In the genomic region with DNA sequence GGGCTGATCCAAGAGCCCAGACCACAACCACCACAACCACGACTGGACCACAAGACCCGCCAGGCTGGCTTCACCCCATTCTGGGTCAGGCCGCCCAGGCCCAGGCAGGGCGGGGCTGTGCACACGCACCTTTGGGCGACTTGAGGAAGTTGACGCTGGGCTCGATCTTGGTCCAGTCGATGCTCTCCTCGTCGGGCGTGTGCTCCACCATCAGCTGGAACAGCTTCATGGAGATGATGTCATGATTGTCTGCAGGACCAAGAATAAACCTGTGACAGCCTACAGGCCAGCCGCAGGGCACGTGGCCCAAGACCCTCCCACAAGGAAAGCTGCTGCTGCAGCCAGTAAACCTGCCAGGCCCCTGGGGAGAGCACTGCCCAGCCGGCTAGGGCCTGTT, we compare ENCODE assay signal across 21 cellular contexts. TPM values are rescaled to one million over a fixed set of nuclear protein-coding genes. Genes with fewer than 3 reads are reported as not detected.
DNase-seq lines count a peak whose midpoint lies in the region; ATAC-seq and TF ChIP-seq lines count a peak whose summit lies in the region.
"Had no signal": no experiment of that assay in that cellular context is flagged by ENCODE, and none has a peak within 500 bp of the region (broad histone marks: within the 10 kb centered on the region; RNA-seq: fewer than 3 reads in every experiment).

No MANE protein-coding gene starts in this region.

- peak in 5 of 8 donors; percentile 32 to 67 (median 63) for ATAC-seq in heart right ventricle
- no peak for ATAC-seq in Right ventricle myocardium superior (ENCODE audit: poor library complexity)
- peak; percentile 49 for ATAC-seq in left ventricle myocardium superior
- ATAC-seq in psoas muscle = peak; percentile 28 to 76 (median 60)
- ATAC-seq in HG03095 (IDR thresholded peaks at IDR 0.05; ENCODE audit: unreplicated experiment) = no peak
- ATAC-seq: PC-3 had no signal

- no peaks in the 10 kb centered on the region for H3F3A ChIP-seq in neural progenitor cell (ENCODE audit: low read depth)

- intact Hi-C loops in heart right ventricle (cut with DNase I) = no loop called here
- intact Hi-C loops in Right ventricle myocardium superior (cut with DNase I) = no loop called here
- intact Hi-C loops in left ventricle myocardium superior (cut with micrococcal nuclease) = no loop called here
- intact Hi-C loops in psoas muscle (cut with DNase I) = no loop called here

- H3K36me3 ChIP-seq in heart right ventricle = peaks cover 0 to 100% (median 32%) of the 10 kb centered on the region in 9 donors
- peaks cover 6 to 91% of the 10 kb centered on the region in 2 donors for H3K36me3 ChIP-seq in psoas muscle (ENCODE audit: insufficient read depth in 1 of 2, low read depth in 1 of 2)
- H3K36me3 ChIP-seq in neural progenitor cell = no peaks in the 10 kb centered on the region

- H3K4me1 Mint-ChIP-seq in neural progenitor cell = no peaks in the 10 kb centered on the region
- H3K4me1 Mint-ChIP-seq in HFFc6 (ENCODE audit: low read depth) = no peaks in the 10 kb centered on the region

- no peak overlapping the region for H3K4me3 ChIP-seq in heart right ventricle
- no peak overlapping the region for H3K4me3 ChIP-seq in psoas muscle
- H3K4me3 ChIP-seq in neural progenitor cell = no peak overlapping the region
- H3K4me3 ChIP-seq: MG63, SJCRH30 had no signal

- H3K9me3 Mint-ChIP-seq in neural progenitor cell (no peaks in the 10 kb centered on the region), HFFc6 (no peaks in the 10 kb centered on the region)
- H3K9me3 Mint-ChIP-seq: CD8-positive, alpha-beta memory T cell; IgD-negative memory B cell had no signal

- H3K79me2 ChIP-seq in neural progenitor cell (ENCODE audit: low read depth) = no peaks in the 10 kb centered on the region

- no peak overlapping the region for H2AFZ ChIP-seq in neural progenitor cell (replicated peaks)

- peaks cover 5 to 33% (median 19%) of the 10 kb centered on the region in 9 donors for H3K4me1 ChIP-seq in heart right ventricle
- H3K4me1 ChIP-seq in psoas muscle = peaks cover 8% of the 10 kb centered on the region
- no peaks in the 10 kb centered on the region for H3K4me1 ChIP-seq in neural progenitor cell
- H3K4me1 ChIP-seq: SJCRH30 had no signal

- H3K27me3 Mint-ChIP-seq in neural progenitor cell (ENCODE audit: insufficient read depth, low read depth) = peaks cover 7% of the 10 kb centered on the region
- H3K27me3 Mint-ChIP-seq in HFFc6 (ENCODE audit: insufficient read depth) = no peaks in the 10 kb centered on the region
- H3K27me3 Mint-ChIP-seq: CD8-positive, alpha-beta memory T cell; IgD-negative memory B cell had no signal

- no peak overlapping the region for H3K4me2 ChIP-seq in neural progenitor cell

- DNase-seq in heart right ventricle (no peak), Right ventricle myocardium superior (no peak), left ventricle myocardium superior (no peak), psoas muscle (no peak), neural progenitor cell (ENCODE audit: low spot score) (no peak), HFFc6 (no peak)
- DNase-seq: C1 segment of cervical spinal cord; CD8-positive, alpha-beta memory T cell; DMS79; Kasumi-1; MG63; NCI-H1092; NCI-H1436 treated with DMSO at 0.1 percent for 48 hours; NCI-H2029; NCI-H2171; NCI-H526; PC-3; RPMI8226; SJCRH30 had no signal

- H3K27me3 ChIP-seq in heart right ventricle (no peaks in the 10 kb centered on the region), psoas muscle (ENCODE audit: insufficient read depth in 3 of 3, low read length in 2 of 3) (no peaks in the 10 kb centered on the region), neural progenitor cell (no peaks in the 10 kb centered on the region)
- H3K27me3 ChIP-seq: MG63, SJCRH30 had no signal

- H4K20me1 ChIP-seq in neural progenitor cell (ENCODE audit: low read depth) = peaks cover 4% of the 10 kb centered on the region

- H3K9me3 ChIP-seq in heart right ventricle (no peaks in the 10 kb centered on the region), psoas muscle (no peaks in the 10 kb centered on the region), neural progenitor cell (ENCODE audit: low read depth) (no peaks in the 10 kb centered on the region)
- H3K9me3 ChIP-seq: MG63, SJCRH30 had no signal

- no peak overlapping the region for H3K27ac Mint-ChIP-seq in neural progenitor cell
- no peak overlapping the region for H3K27ac Mint-ChIP-seq in HFFc6

- TF ChIP-seq CTCF in heart right ventricle (IDR thresholded peaks at IDR 0.05) (no peak), psoas muscle (IDR thresholded peaks at IDR 0.05) (no peak), neural progenitor cell (IDR thresholded peaks at IDR 0.05) (no peak), HFFc6 (IDR thresholded peaks at IDR 0.05) (no peak)

- peaks cover 16% of the 10 kb centered on the region for H3K36me3 Mint-ChIP-seq in neural progenitor cell
- peaks cover 8% of the 10 kb centered on the region; the same call in 1 of the 2 replicates for H3K36me3 Mint-ChIP-seq in HFFc6 (ENCODE audit: low read depth)

- peak overlapping the region in 2 of 10 donors; percentile 58 to 68 for H3K27ac ChIP-seq in heart right ventricle
- H3K27ac ChIP-seq in psoas muscle = no peak overlapping the region
- no peak overlapping the region for H3K27ac ChIP-seq in neural progenitor cell
- H3K27ac ChIP-seq: SJCRH30 had no signal

- H3K4me3 Mint-ChIP-seq in neural progenitor cell (no peak overlapping the region), HFFc6 (no peak overlapping the region)
- H3K4me3 Mint-ChIP-seq: CD8-positive, alpha-beta memory T cell had no signal

- WGBS in heart right ventricle, 2 donors = 76 to 78% methylated on average over 15 of the region's 15 CpGs
- 65 to 73% (median 70%) methylated on average over 15 of the region's 15 CpGs for WGBS in psoas muscle, 3 donors

- no peak overlapping the region for H3K9ac ChIP-seq in neural progenitor cell

RNA-seq across cellular contexts. Expression of a gene that starts 17.3 kb away (rescaled TPM):
- 100 to 1,000 TPM in 1 of 10 donors, 10 to 100 TPM in 9; 46.3 to 111 (median 56.3) TPM for total RNA-seq in heart right ventricle
- polyA plus RNA-seq in heart right ventricle = 100 to 1,000 TPM in 1 of 2 donors, 10 to 100 TPM in 1; 47.4 to 215 TPM
- 56.8 TPM for total RNA-seq in Right ventricle myocardium superior
- total RNA-seq in left ventricle myocardium superior = 61.2 TPM
- 10 to 100 TPM; 28.7 to 55.8 (median 43.1) TPM for total RNA-seq in psoas muscle
- polyA plus RNA-seq in psoas muscle = 100 to 1,000 TPM; 103 to 193 (median 162) TPM
- 96.5 and 116 TPM in 2 replicates for total RNA-seq in neural progenitor cell (ENCODE audit: low replicate concordance)
- total RNA-seq in HFFc6 (2021; fragmentation: NEBNext Ultra II Directional; extraction: Animal tissue kit (Norgen Biotek cat#: 25700)) = 100 to 1,000 TPM; 153 to 169 (median 164) TPM

RNA-seq across cellular contexts. Expression of a gene that starts 22.5 kb away (rescaled TPM):
- 1 to 10 TPM; 1.2 to 6.4 (median 2.4) TPM for total RNA-seq in heart right ventricle
- 1 to 10 TPM; 2.3 to 7.1 TPM for polyA plus RNA-seq in heart right ventricle
- total RNA-seq in Right ventricle myocardium superior = 2.5 TPM
- total RNA-seq in left ventricle myocardium superior = 1.7 TPM
- total RNA-seq in psoas muscle = 1 to 10 TPM; 2.3 to 4.2 (median 2.8) TPM
- polyA plus RNA-seq in psoas muscle = 1 to 10 TPM in 2 of 3 donors, under 1 TPM in 1; 0.80 to 2.1 (median 1.3) TPM
- total RNA-seq in neural progenitor cell (ENCODE audit: low replicate concordance) = 31.1 and 65.4 TPM in 2 replicates
- 10 to 100 TPM in 5 of 6 experiments, 1 to 10 TPM in 1; 7.7 to 17.0 (median 15.3) TPM for total RNA-seq in HFFc6 (2021; fragmentation: NEBNext Ultra II Directional; extraction: Animal tissue kit (Norgen Biotek cat#: 25700))

RNA-seq across cellular contexts. Expression of a gene that starts 23.6 kb away (rescaled TPM):
- total RNA-seq in heart right ventricle = 1 to 10 TPM; 2.2 to 9.6 (median 4.5) TPM
- 1 to 10 TPM; 2.6 to 3.9 TPM for polyA plus RNA-seq in heart right ventricle
- 2.4 TPM for total RNA-seq in Right ventricle myocardium superior
- 2.0 TPM for total RNA-seq in left ventricle myocardium superior
- 10 to 100 TPM in 3 of 4 donors, 1 to 10 TPM in 1; 5.5 to 23.2 (median 10.5) TPM for total RNA-seq in psoas muscle
- polyA plus RNA-seq in psoas muscle = 10 to 100 TPM in 1 of 3 donors, 1 to 10 TPM in 2; 3.6 to 10.0 (median 6.7) TPM
- 3.2 and 19.0 TPM in 2 replicates for total RNA-seq in neural progenitor cell (ENCODE audit: low replicate concordance)
- 1 to 10 TPM; 1.0 to 2.2 (median 1.2) TPM for total RNA-seq in HFFc6 (2021; fragmentation: NEBNext Ultra II Directional; extraction: Animal tissue kit (Norgen Biotek cat#: 25700))

RNA-seq across cellular contexts. Expression of a gene that starts 30.6 kb away (rescaled TPM):
- total RNA-seq in heart right ventricle = 10 to 100 TPM; 32.3 to 69.8 (median 36.2) TPM
- 100 to 1,000 TPM in 1 of 2 donors, 10 to 100 TPM in 1; 53.9 to 166 TPM for polyA plus RNA-seq in heart right ventricle
- 27.6 TPM for total RNA-seq in Right ventricle myocardium superior
- 35.2 TPM for total RNA-seq in left ventricle myocardium superior
- 10 to 100 TPM; 19.9 to 66.8 (median 44.3) TPM for total RNA-seq in psoas muscle
- polyA plus RNA-seq in psoas muscle = 100 to 1,000 TPM in 1 of 3 donors, 10 to 100 TPM in 2; 44.3 to 201 (median 56.8) TPM
- total RNA-seq in neural progenitor cell (ENCODE audit: low replicate concordance) = 133 and 206 TPM in 2 replicates
- 100 to 1,000 TPM; 182 to 225 (median 217) TPM for total RNA-seq in HFFc6 (2021; fragmentation: NEBNext Ultra II Directional; extraction: Animal tissue kit (Norgen Biotek cat#: 25700))

RNA-seq across cellular contexts. Expression of a gene that starts 30.6 kb away (rescaled TPM):
- total RNA-seq in heart right ventricle = 10 to 100 TPM; 14.7 to 22.1 (median 19.3) TPM
- polyA plus RNA-seq in heart right ventricle = 10 to 100 TPM; 31.7 to 39.4 TPM
- total RNA-seq in Right ventricle myocardium superior = 21.2 TPM
- 21.6 TPM for total RNA-seq in left ventricle myocardium superior
- total RNA-seq in psoas muscle = 10 to 100 TPM; 14.9 to 21.1 (median 20.1) TPM
- polyA plus RNA-seq in psoas muscle = 10 to 100 TPM; 29.4 to 38.2 (median 37.4) TPM
- 4.3 and 15.1 TPM in 2 replicates for total RNA-seq in neural progenitor cell (ENCODE audit: low replicate concordance)
- 10 to 100 TPM; 23.3 to 31.4 (median 26.4) TPM for total RNA-seq in HFFc6 (2021; fragmentation: NEBNext Ultra II Directional; extraction: Animal tissue kit (Norgen Biotek cat#: 25700))

Comparison
In these comparisons a context has a peak if more than half of its experiments do, and no peak if none do; other contexts are left out.
1. ATAC-seq: peak in heart right ventricle (5 of 8), left ventricle myocardium superior (single experiment) and psoas muscle (4 of 4); none in Right ventricle myocardium superior (single experiment) and HG03095 (single experiment).